23 cellular contexts compared by ENCODE assay signal in genomic region chr9:127467621-127468020, GRCh38. TPM values are rescaled to one million over a fixed set of nuclear protein-coding genes. Genes with fewer than 3 reads are reported as not detected.
DNase-seq lines count a peak whose midpoint lies in the region; ATAC-seq and TF ChIP-seq lines count a peak whose summit lies in the region.
"Had no signal": no experiment of that assay in that cellular context is flagged by ENCODE, and none has a peak within 500 bp of the region (broad histone marks: within the 10 kb centered on the region; RNA-seq: fewer than 3 reads in every experiment).

No MANE protein-coding gene starts in this region.

- no peak overlapping the region for H3K4me3 Mint-ChIP-seq in stimulated activated naive CD8-positive, alpha-beta T cell treated with anti-CD3 and anti-CD28 coated beads, Interleukin-15, amount 100 ng/mL, for 72 hours
- no peak overlapping the region for H3K4me3 Mint-ChIP-seq in activated T-helper 2 cell treated with anti-CD3 and anti-CD28 coated beads, Interferon-gamma antibody, Interleukin-2, Interleukin-4, amounts not matched to agents 10 μg/mL and 5 μg/mL and 100 μg/mL, durations not matched to agents 14 hours and 24 hours and 36 hours (ENCODE audit: low read depth)
- H3K4me3 Mint-ChIP-seq: CD14-positive monocyte; CD4-positive, alpha-beta T cell; CD8-positive, alpha-beta memory T cell; GM23338; H9 had no signal

- DNase-seq in stimulated activated naive CD8-positive, alpha-beta T cell treated with anti-CD3 and anti-CD28 coated beads, Interleukin-15, amount 100 ng/mL, for 72 hours: no peak
- no peak for DNase-seq in stimulated activated naive CD8-positive, alpha-beta T cell treated with anti-CD3 and anti-CD28 coated beads, Interleukin-15, Interleukin-2, amounts not matched to agents 100 U/mL and 50 U/mL, for 24 hours
- peak; percentile 86 for DNase-seq in NCI-H526 treated with DMSO at 0.1 percent for 48 hours (lab: John Stamatoyannopoulos, UW)
- peak; percentile 6 for DNase-seq in osteoblast (ENCODE audit: insufficient read length, low spot score, missing footprints)
- no peak for DNase-seq in spleen
- no peak for DNase-seq in activated T-helper 2 cell treated with anti-CD3 and anti-CD28 coated beads, Interferon-gamma antibody, Interleukin-2, Interleukin-4, amounts not matched to agents 10 μg/mL and 5 μg/mL and 100 μg/mL, durations not matched to agents 14 hours and 24 hours and 36 hours (ENCODE audit: low spot score)
- DNase-seq: 8988T; ACHN; AML-193; BE2C; Calu3; CD4-positive, alpha-beta T cell; CD8-positive, alpha-beta memory T cell; DMS53; DMS79 treated with DMSO at 0.1 percent for 48 hours; GF-D8; H9 had no signal

- no peaks in the 10 kb centered on the region for H4K20me1 ChIP-seq in osteoblast (ENCODE audit: insufficient read depth, low read length)
- H4K20me1 ChIP-seq: BLaER1 treated with 17β-estradiol and CSF1 and Interleukin-3, amounts not matched to agents 10 nM and 100 nM had no signal

- intact Hi-C loops in spleen (cut with DNase I; ENCODE audit: low total_unique reads): no loop called here
- intact Hi-C loops in activated T-helper 2 cell treated with anti-CD3 and anti-CD28 coated beads, Interferon-gamma antibody, Interleukin-2, Interleukin-4, amounts not matched to agents 10 μg/mL and 5 μg/mL and 100 μg/mL, durations not matched to agents 14 hours and 24 hours and 36 hours (cut with micrococcal nuclease): no loop called here

- H3K4me3 ChIP-seq in osteoblast (ENCODE audit: insufficient read depth, low read length) (no peak overlapping the region), spleen (no peak overlapping the region)
- H3K4me3 ChIP-seq: A549; BLaER1 treated with 17β-estradiol and CSF1 and Interleukin-3, amounts not matched to agents 10 nM and 100 nM; GM23338 had no signal

- 95 to 98% (median 97%) methylated on average over 14 of the region's 14 CpGs for WGBS in spleen, 5 donors

- peak overlapping the region; percentile 27 to 42 for H3K27ac Mint-ChIP-seq in stimulated activated naive CD8-positive, alpha-beta T cell treated with anti-CD3 and anti-CD28 coated beads, Interleukin-15, amount 100 ng/mL, for 72 hours
- H3K27ac Mint-ChIP-seq in activated T-helper 2 cell treated with anti-CD3 and anti-CD28 coated beads, Interferon-gamma antibody, Interleukin-2, Interleukin-4, amounts not matched to agents 10 μg/mL and 5 μg/mL and 100 μg/mL, durations not matched to agents 14 hours and 24 hours and 36 hours: no peak overlapping the region
- H3K27ac Mint-ChIP-seq: CD4-positive, alpha-beta T cell; GM23338 had no signal

- no peak for ATAC-seq in stimulated activated naive CD8-positive, alpha-beta T cell treated with anti-CD3 and anti-CD28 coated beads, Interleukin-15, amount 100 ng/mL, for 72 hours
- no peak for ATAC-seq in stimulated activated naive CD8-positive, alpha-beta T cell treated with anti-CD3 and anti-CD28 coated beads, Interleukin-15, Interleukin-2, amounts not matched to agents 100 U/mL and 50 U/mL, for 24 hours
- ATAC-seq in GM18907 (IDR thresholded peaks at IDR 0.05; ENCODE audit: unreplicated experiment): no peak
- ATAC-seq: A549, GM23338, HCT116 had no signal

- no peaks in the 10 kb centered on the region for H3K27me3 Mint-ChIP-seq in stimulated activated naive CD8-positive, alpha-beta T cell treated with anti-CD3 and anti-CD28 coated beads, Interleukin-15, amount 100 ng/mL, for 72 hours
- no peaks in the 10 kb centered on the region for H3K27me3 Mint-ChIP-seq in activated T-helper 2 cell treated with anti-CD3 and anti-CD28 coated beads, Interferon-gamma antibody, Interleukin-2, Interleukin-4, amounts not matched to agents 10 μg/mL and 5 μg/mL and 100 μg/mL, durations not matched to agents 14 hours and 24 hours and 36 hours (ENCODE audit: low read depth)
- H3K27me3 Mint-ChIP-seq: CD4-positive, alpha-beta T cell; CD8-positive, alpha-beta memory T cell had no signal

- H3K36me3 Mint-ChIP-seq in activated T-helper 2 cell treated with anti-CD3 and anti-CD28 coated beads, Interferon-gamma antibody, Interleukin-2, Interleukin-4, amounts not matched to agents 10 μg/mL and 5 μg/mL and 100 μg/mL, durations not matched to agents 14 hours and 24 hours and 36 hours (ENCODE audit: low read depth): peaks cover 29% of the 10 kb centered on the region

- H3K4me2 ChIP-seq in osteoblast (ENCODE audit: insufficient read depth, low read length): no peak overlapping the region
- H3K4me2 ChIP-seq: A549; BLaER1 treated with 17β-estradiol and CSF1 and Interleukin-3, amounts not matched to agents 10 nM and 100 nM; GM23338 had no signal

- no peaks in the 10 kb centered on the region for H3K9me3 Mint-ChIP-seq in stimulated activated naive CD8-positive, alpha-beta T cell treated with anti-CD3 and anti-CD28 coated beads, Interleukin-15, amount 100 ng/mL, for 72 hours
- no peaks in the 10 kb centered on the region for H3K9me3 Mint-ChIP-seq in activated T-helper 2 cell treated with anti-CD3 and anti-CD28 coated beads, Interferon-gamma antibody, Interleukin-2, Interleukin-4, amounts not matched to agents 10 μg/mL and 5 μg/mL and 100 μg/mL, durations not matched to agents 14 hours and 24 hours and 36 hours
- H3K9me3 Mint-ChIP-seq: CD4-positive, alpha-beta T cell; CD8-positive, alpha-beta memory T cell; GM23338; H9 had no signal

- TF ChIP-seq CTCF in osteoblast (IDR thresholded peaks at IDR 0.05; ENCODE audit: extremely low read depth, low read depth, low read length) (no peak), spleen (IDR thresholded peaks at IDR 0.05 in 8 of 11, conservative IDR thresholded peaks at IDR 0.05 in 3 of 11) (no peak)

- H3K9me3 ChIP-seq in osteoblast (ENCODE audit: low read depth, low read length) (no peaks in the 10 kb centered on the region), spleen (no peaks in the 10 kb centered on the region)
- H3K9me3 ChIP-seq: A549; BE2C; BLaER1 treated with 17β-estradiol and CSF1 and Interleukin-3, amounts not matched to agents 10 nM and 100 nM had no signal

- TF ChIP-seq POLR2A in spleen (IDR thresholded peaks at IDR 0.05): no peak

- H3K4me1 Mint-ChIP-seq in stimulated activated naive CD8-positive, alpha-beta T cell treated with anti-CD3 and anti-CD28 coated beads, Interleukin-15, amount 100 ng/mL, for 72 hours: no peaks in the 10 kb centered on the region
- no peaks in the 10 kb centered on the region for H3K4me1 Mint-ChIP-seq in activated T-helper 2 cell treated with anti-CD3 and anti-CD28 coated beads, Interferon-gamma antibody, Interleukin-2, Interleukin-4, amounts not matched to agents 10 μg/mL and 5 μg/mL and 100 μg/mL, durations not matched to agents 14 hours and 24 hours and 36 hours (ENCODE audit: low read depth)
- H3K4me1 Mint-ChIP-seq: CD14-positive monocyte; CD8-positive, alpha-beta memory T cell; GM23338 had no signal

- no peak overlapping the region for H2AFZ ChIP-seq in osteoblast (ENCODE audit: low read length)
- H2AFZ ChIP-seq: GM23338 had no signal

- H3K27me3 ChIP-seq in osteoblast (ENCODE audit: insufficient read depth, low read length) (no peaks in the 10 kb centered on the region), spleen (replicated peaks in 1 of 7) (no peaks in the 10 kb centered on the region)
- H3K27me3 ChIP-seq: BE2C; BLaER1 treated with 17β-estradiol and CSF1 and Interleukin-3, amounts not matched to agents 10 nM and 100 nM had no signal

- no peaks in the 10 kb centered on the region for H3K4me1 ChIP-seq in osteoblast (ENCODE audit: insufficient read depth, low read length)
- no peaks in the 10 kb centered on the region for H3K4me1 ChIP-seq in spleen
- H3K4me1 ChIP-seq: A549 had no signal

- peaks cover 19% of the 10 kb centered on the region for H3K36me3 ChIP-seq in osteoblast (ENCODE audit: insufficient read depth, low read length)
- peaks cover 0 to 89% (median 52%) of the 10 kb centered on the region in 6 donors for H3K36me3 ChIP-seq in spleen

- no peaks in the 10 kb centered on the region for H3K79me2 ChIP-seq in osteoblast (ENCODE audit: insufficient read depth, low read length)

- H3K27ac ChIP-seq in osteoblast (ENCODE audit: low read depth, low read length): no peak overlapping the region
- no peak overlapping the region for H3K27ac ChIP-seq in spleen
- H3K27ac ChIP-seq: A549; BLaER1 treated with 17β-estradiol and CSF1 and Interleukin-3, amounts not matched to agents 10 nM and 100 nM had no signal

RNA-seq across cellular contexts. Expression of gene LRSAM1, which starts 16.3 kb away (rescaled TPM):
- total RNA-seq in osteoblast (12.3 and 13.0 TPM in 2 replicates), spleen (10 to 100 TPM; 18.3 to 29.7 (median 24.5) TPM)
- 10 to 100 TPM; 13.5 to 32.1 (median 26.0) TPM for polyA plus RNA-seq in spleen
- 26.4 and 26.6 TPM in 2 replicates for total RNA-seq in activated T-helper 2 cell treated with anti-CD3 and anti-CD28 coated beads, Interferon-gamma antibody, Interleukin-2, Interleukin-4, amounts not matched to agents 10 μg/mL and 5 μg/mL and 100 μg/mL, durations not matched to agents 14 hours and 24 hours and 36 hours

RNA-seq across cellular contexts. Expression of gene RPL12, which starts 16.4 kb away (rescaled TPM):
- total RNA-seq in osteoblast: 1,103 and 1,259 TPM in 2 replicates
- 1,000 to 10,000 TPM; 1,013 to 2,248 (median 1,247) TPM for total RNA-seq in spleen
- polyA plus RNA-seq in spleen: 1,000 to 10,000 TPM; 5,054 to 9,017 (median 7,616) TPM
- total RNA-seq in activated T-helper 2 cell treated with anti-CD3 and anti-CD28 coated beads, Interferon-gamma antibody, Interleukin-2, Interleukin-4, amounts not matched to agents 10 μg/mL and 5 μg/mL and 100 μg/mL, durations not matched to agents 14 hours and 24 hours and 36 hours: 1,311 and 1,325 TPM in 2 replicates

RNA-seq across cellular contexts. Expression of gene ZNF79, which starts 43.4 kb away (rescaled TPM):
- total RNA-seq in osteoblast: 11.9 and 13.3 TPM in 2 replicates
- 10 to 100 TPM; 10.4 to 14.7 (median 12.7) TPM for total RNA-seq in spleen
- 1 to 10 TPM; 2.3 to 4.1 (median 3.8) TPM for polyA plus RNA-seq in spleen
- total RNA-seq in activated T-helper 2 cell treated with anti-CD3 and anti-CD28 coated beads, Interferon-gamma antibody, Interleukin-2, Interleukin-4, amounts not matched to agents 10 μg/mL and 5 μg/mL and 100 μg/mL, durations not matched to agents 14 hours and 24 hours and 36 hours: 11.9 and 14.4 TPM in 2 replicates

Comparison
In these comparisons a context has a peak if more than half of its experiments do, and no peak if none do; other contexts are left out.
1. DNase-seq: peak in NCI-H526 treated with DMSO at 0.1 percent for 48 hours (single experiment) and osteoblast (single experiment); none in stimulated activated naive CD8-positive, alpha-beta T cell treated with anti-CD3 and anti-CD28 coated beads, Interleukin-15, amount 100 ng/mL, for 72 hours (0 of 2), stimulated activated naive CD8-positive, alpha-beta T cell treated with anti-CD3 and anti-CD28 coated beads, Interleukin-15, Interleukin-2, amounts not matched to agents 100 U/mL and 50 U/mL, for 24 hours (single experiment), spleen (single experiment) and activated T-helper 2 cell treated with anti-CD3 and anti-CD28 coated beads, Interferon-gamma antibody, Interleukin-2, Interleukin-4, amounts not matched to agents 10 μg/mL and 5 μg/mL and 100 μg/mL, durations not matched to agents 14 hours and 24 hours and 36 hours (single experiment).